14 cellular contexts compared by ENCODE assay signal in genomic region chr12:109302358-109302757, GRCh38. TPM values are rescaled to one million over a fixed set of nuclear protein-coding genes. Genes with fewer than 3 reads are reported as not detected.
DNase-seq lines count a peak whose midpoint lies in the region; ATAC-seq and TF ChIP-seq lines count a peak whose summit lies in the region.
"Had no signal": no experiment of that assay in that cellular context is flagged by ENCODE, and none has a peak within 500 bp of the region (broad histone marks: within the 10 kb centered on the region; RNA-seq: fewer than 3 reads in every experiment).

No MANE protein-coding gene starts in this region.

- no peaks in the 10 kb centered on the region for H3F3A ChIP-seq in SU-DHL-6 (ENCODE audit: insufficient read depth)

- H3K27ac ChIP-seq in SU-DHL-6 (ENCODE audit: low read depth, low read length): no peak overlapping the region
- H3K27ac ChIP-seq in right lobe of liver: no peak overlapping the region
- H3K27ac ChIP-seq: tibial nerve had no signal

- no peaks in the 10 kb centered on the region for H3K79me2 ChIP-seq in SU-DHL-6 (ENCODE audit: insufficient read depth, low read length)

- ATAC-seq in right lobe of liver: peak in 3 of 4 donors; percentile 11 to 45 (median 23)
- ATAC-seq in sciatic nerve: no peak
- no peak for ATAC-seq in GM18858 (IDR thresholded peaks at IDR 0.05; ENCODE audit: unreplicated experiment)
- ATAC-seq: activated naive CD8-positive, alpha-beta T cell treated with anti-CD3 and anti-CD28 coated beads, Interleukin-2, amount 50 U/mL, for 24 hours; left colon had no signal

- H3K4me3 ChIP-seq in H7 (ENCODE audit: insufficient read depth, low read depth, low read length): no peak overlapping the region
- no peak overlapping the region for H3K4me3 ChIP-seq in SU-DHL-6 (ENCODE audit: insufficient read depth, low read length, poor library complexity, severe bottlenecking)
- H3K4me3 ChIP-seq in right lobe of liver: no peak overlapping the region
- H3K4me3 ChIP-seq: tibial nerve had no signal

- no peaks in the 10 kb centered on the region for H3K36me3 ChIP-seq in H7 (replicated peaks; ENCODE audit: control insufficient read depth, insufficient read depth, low read length)
- no peaks in the 10 kb centered on the region for H3K36me3 ChIP-seq in SU-DHL-6 (ENCODE audit: low read length)
- no peaks in the 10 kb centered on the region for H3K36me3 ChIP-seq in right lobe of liver
- H3K36me3 ChIP-seq: tibial nerve had no signal

- no peaks in the 10 kb centered on the region for H3K9me2 ChIP-seq in SU-DHL-6 (replicated peaks; ENCODE audit: insufficient read depth, low read length)

- no peak overlapping the region for H3K4me2 ChIP-seq in SU-DHL-6 (ENCODE audit: low read depth, low read length, poor library complexity, severe bottlenecking)

- no peak for TF ChIP-seq POLR2A in right lobe of liver (IDR thresholded peaks at IDR 0.05)

- WGBS in right lobe of liver (ENCODE audit: insufficient coverage, low coverage, low lambda C conversion rate, missing lambda C conversion rate): 52% methylated on average over 2 of the region's 2 CpGs

- H3K9ac ChIP-seq in SU-DHL-6 (ENCODE audit: low read length): no peak overlapping the region

- peaks cover 0 to 10% (median 0%) of the 10 kb centered on the region in 4 donors for H3K4me1 ChIP-seq in right lobe of liver
- H3K4me1 ChIP-seq: tibial nerve had no signal

- H3K27me3 ChIP-seq in H7 (ENCODE audit: control insufficient read depth, insufficient read depth, low read length) (peaks cover 2% of the 10 kb centered on the region; the same call in 1 of the 2 replicates), SU-DHL-6 (ENCODE audit: low read length) (no peaks in the 10 kb centered on the region), right lobe of liver (no peaks in the 10 kb centered on the region)

- DNase-seq in NCI-H146 (lab: John Stamatoyannopoulos, UW): peak; percentile 9
- DNase-seq in NCI-H146 treated with DMSO at 0.1 percent for 48 hours (lab: John Stamatoyannopoulos, UW; ENCODE audit: unreplicated experiment): no peak
- DNase-seq in H7: peak; percentile 39
- no peak for DNase-seq in right lobe of liver
- no peak for DNase-seq in sciatic nerve (ENCODE audit: low spot score)
- DNase-seq in GM20000 (ENCODE audit: low spot score): no peak
- DNase-seq: activated CD8-positive, alpha-beta memory T cell treated with anti-CD3 and anti-CD28 coated beads, Interleukin-2, amount 50 U/mL, for 48 hours; activated naive CD8-positive, alpha-beta T cell treated with anti-CD3 and anti-CD28 coated beads, Interleukin-2, amount 50 U/mL, for 24 hours; left colon; NCI-H1694 had no signal

- intact Hi-C loops in right lobe of liver (cut with DNase I) (no loop called here), sciatic nerve (cut with DNase I) (no loop called here)

- H4K20me1 ChIP-seq in SU-DHL-6 (ENCODE audit: low read depth, low read length): no peaks in the 10 kb centered on the region

- peak; percentile 32 for TF ChIP-seq CTCF in SU-DHL-6 (IDR thresholded peaks at IDR 0.05; ENCODE audit: insufficient read depth, low read length, poor library complexity, severe bottlenecking)
- TF ChIP-seq CTCF in right lobe of liver (IDR thresholded peaks at IDR 0.05): peak in 2 of 4 donors; percentile 9 to 23
- no peak for TF ChIP-seq CTCF in GM20000 (IDR thresholded peaks at IDR 0.05; ENCODE audit: extremely low read depth, missing control alignments)

- H3K9me3 ChIP-seq in SU-DHL-6 (ENCODE audit: insufficient read depth, low read length) (no peaks in the 10 kb centered on the region), right lobe of liver (no peaks in the 10 kb centered on the region)
- H3K9me3 ChIP-seq: tibial nerve had no signal

- H2AFZ ChIP-seq in SU-DHL-6 (ENCODE audit: low read depth, low read length, severe bottlenecking): no peak overlapping the region

RNA-seq across cellular contexts. Expression of gene FOXN4, which starts 6.7 kb away (rescaled TPM):
- total RNA-seq in H7 (2014; rRNA removed; shearing (Covaris generic)): 0.07 and 0.33 TPM in 2 replicates
- total RNA-seq in right lobe of liver (under 1 TPM in 4 of 6 experiments, not detected in 2; 0.06 to 0.86 (median 0.15) TPM), sciatic nerve (not detected)
- total RNA-seq: left colon, skeletal muscle tissue, tibial nerve had no signal

RNA-seq across cellular contexts. Expression of gene MYO1H, which starts 45.3 kb away (rescaled TPM):
- 0.04 TPM in 1 of 2 replicates, not detected in the other for total RNA-seq in H7 (2014; rRNA removed; shearing (Covaris generic))
- total RNA-seq in right lobe of liver: not detected
- total RNA-seq in sciatic nerve: not detected
- total RNA-seq: skeletal muscle tissue had no signal

Comparison
In these comparisons a context has a peak if more than half of its experiments do, and no peak if none do; other contexts are left out.
1. DNase-seq: peak in NCI-H146 (single experiment) and H7 (single experiment); none in NCI-H146 treated with DMSO at 0.1 percent for 48 hours (single experiment), right lobe of liver (0 of 3), sciatic nerve (single experiment) and GM20000 (single experiment).
2. ATAC-seq: peak in right lobe of liver (3 of 4); none in sciatic nerve (single experiment) and GM18858 (single experiment).